ENCODE assay signal across 34 cellular contexts in the genomic region with DNA sequence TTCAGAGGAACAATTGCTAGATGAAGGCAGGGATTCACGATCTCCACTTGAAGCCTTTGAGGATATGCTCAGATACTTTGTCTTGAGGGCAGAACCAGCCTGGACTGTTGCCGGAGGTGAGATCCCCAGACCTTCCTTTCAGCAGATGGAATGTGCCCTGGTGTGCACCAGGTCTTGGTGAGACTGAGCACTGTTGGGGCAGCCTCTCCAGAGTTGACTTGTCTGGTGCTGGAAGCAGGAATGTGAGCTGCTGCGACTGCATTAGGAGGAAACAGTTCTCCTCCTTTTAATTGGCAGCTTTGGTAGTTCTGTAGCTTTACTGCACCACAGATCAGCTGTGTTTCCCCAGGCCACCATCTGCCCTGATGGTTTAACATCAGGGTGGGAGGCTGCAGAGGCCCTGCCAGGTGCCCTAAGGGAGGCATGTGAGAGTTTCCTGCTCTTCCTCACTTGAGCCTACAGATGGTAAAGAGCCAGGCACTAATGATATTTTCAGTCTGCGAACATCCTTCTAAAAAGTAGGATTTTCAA. TPM values are rescaled to one million over a fixed set of nuclear protein-coding genes. Genes with fewer than 3 reads are reported as not detected.
DNase-seq lines count a peak whose midpoint lies in the region; ATAC-seq and TF ChIP-seq lines count a peak whose summit lies in the region.
"Had no signal": no experiment of that assay in that cellular context is flagged by ENCODE, and none has a peak within 500 bp of the region (broad histone marks: within the 10 kb centered on the region; RNA-seq: fewer than 3 reads in every experiment).

No MANE protein-coding gene starts in this region.

- POLR2A ChIA-PET in WTC11 (lab: Charles Lee) = no interaction called here

- peaks cover 28% of the 10 kb centered on the region for H3K4me1 Mint-ChIP-seq in WTC11
- H3K4me1 Mint-ChIP-seq: CD4-positive, alpha-beta memory T cell; stimulated activated effector memory CD8-positive, alpha-beta T cell treated with anti-CD3 and anti-CD28 coated beads, Interleukin-12 subunit alpha, Interleukin-12 subunit beta, amount 100 ng/mL, for 72 hours had no signal

- CTCF ChIA-PET in WTC11 (lab: Charles Lee) = interaction anchor here (1.2 kb wide), 1 partner anchor 9 kb away, joined by 4 read pairs; no protein-coding TSS in a partner anchor

- H2AFZ ChIP-seq in Karpas-422 (ENCODE audit: low read length) = no peak overlapping the region
- H2AFZ ChIP-seq: GM23248, parathyroid adenoma had no signal

- H3K27ac Mint-ChIP-seq in WTC11 = no peak overlapping the region
- H3K27ac Mint-ChIP-seq: activated CD8-positive, alpha-beta T cell treated with anti-CD3 and anti-CD28 coated beads for 36 hours; activated naive CD8-positive, alpha-beta T cell treated with anti-CD3 and anti-CD28 coated beads, Interleukin-2, amount 10 ng/mL, durations not matched to agents 7 days and 5 days; CD4-positive, alpha-beta memory T cell; natural killer cell treated with Interleukin-12 subunit alpha and Interleukin-12 subunit beta and Interleukin-15 and Interleukin-18, amount 100 ng/mL, for 72 hours; stimulated activated effector memory CD8-positive, alpha-beta T cell treated with anti-CD3 and anti-CD28 coated beads, Interleukin-12 subunit alpha, Interleukin-12 subunit beta, amount 100 ng/mL, for 72 hours had no signal

- H3K9me3 ChIP-seq in Karpas-422 (ENCODE audit: low read length) = no peaks in the 10 kb centered on the region
- H3K9me3 ChIP-seq: heart right ventricle, Peyer's patch, right atrium auricular region, spleen had no signal

- no peak overlapping the region for H3K4me3 ChIP-seq in Karpas-422 (ENCODE audit: low read length)
- H3K4me3 ChIP-seq: GM23248, heart right ventricle, Peyer's patch, right atrium auricular region, spleen had no signal

- no peak overlapping the region for H3K27ac ChIP-seq in Karpas-422 (ENCODE audit: low read length)
- H3K27ac ChIP-seq: 22Rv1, GM23248, parathyroid adenoma, Peyer's patch, spleen had no signal

- H3K27me3 ChIP-seq in Karpas-422 (ENCODE audit: low read length) = no peaks in the 10 kb centered on the region
- H3K27me3 ChIP-seq: heart right ventricle, Peyer's patch, right atrium auricular region, spleen had no signal

- no peaks in the 10 kb centered on the region for H3K9me2 ChIP-seq in Karpas-422 (replicated peaks; ENCODE audit: insufficient read depth, low read length)

- no peak for TF ChIP-seq CTCF in WTC11 (IDR thresholded peaks at IDR 0.05)

- ATAC-seq in WTC11 (peak; percentile 21), HG03097 (IDR thresholded peaks at IDR 0.05; ENCODE audit: low FRiP score, unreplicated experiment) (no peak)
- ATAC-seq: activated CD8-positive, alpha-beta T cell treated with anti-CD3 and anti-CD28 coated beads for 36 hours; left colon; natural killer cell treated with Interleukin-12 subunit alpha and Interleukin-12 subunit beta and Interleukin-15 and Interleukin-18, amount 100 ng/mL, for 72 hours; stimulated activated effector memory CD8-positive, alpha-beta T cell treated with anti-CD3 and anti-CD28 coated beads, Interleukin-12 subunit alpha, Interleukin-12 subunit beta, amount 100 ng/mL, for 72 hours had no signal

- H3K9me3 Mint-ChIP-seq in WTC11 = no peaks in the 10 kb centered on the region; the same call in 1 of the 2 replicates
- H3K9me3 Mint-ChIP-seq: activated naive CD8-positive, alpha-beta T cell treated with anti-CD3 and anti-CD28 coated beads, Interleukin-2, amount 10 ng/mL, durations not matched to agents 7 days and 5 days; natural killer cell treated with Interleukin-12 subunit alpha and Interleukin-12 subunit beta and Interleukin-15 and Interleukin-18, amount 100 ng/mL, for 72 hours had no signal

- no peaks in the 10 kb centered on the region for H4K20me1 ChIP-seq in Karpas-422 (ENCODE audit: insufficient read depth, low read depth, low read length)

- no peak overlapping the region for H3K4me2 ChIP-seq in Karpas-422 (ENCODE audit: low read depth, low read length, poor library complexity, severe bottlenecking)

- no peaks in the 10 kb centered on the region for H3K27me3 Mint-ChIP-seq in WTC11 (ENCODE audit: low read depth)
- H3K27me3 Mint-ChIP-seq: activated CD8-positive, alpha-beta T cell treated with anti-CD3 and anti-CD28 coated beads for 36 hours; CD4-positive, alpha-beta memory T cell had no signal

- H3K79me2 ChIP-seq in Karpas-422 (ENCODE audit: low read length) = no peaks in the 10 kb centered on the region

- H3K9ac ChIP-seq in Karpas-422 (ENCODE audit: low read length) = no peak overlapping the region
- H3K9ac ChIP-seq: GM23248, parathyroid adenoma had no signal

- no peaks in the 10 kb centered on the region for H3K36me3 ChIP-seq in Karpas-422 (ENCODE audit: insufficient read depth, low read length)
- H3K36me3 ChIP-seq: heart right ventricle, Peyer's patch, right atrium auricular region, spleen had no signal

- H3K4me1 ChIP-seq in Karpas-422 (ENCODE audit: low read length) = no peaks in the 10 kb centered on the region

- peak; percentile 20 for DNase-seq in NCI-H82 (lab: John Stamatoyannopoulos, UW)
- no peak for DNase-seq in NCI-H82 treated with DMSO at 0.1 percent for 48 hours (lab: John Stamatoyannopoulos, UW; ENCODE audit: unreplicated experiment)
- DNase-seq in WTC11 (ENCODE audit: low spot score) = no peak
- DNase-seq in islet precursor cell = peak; percentile 97
- no peak for DNase-seq in H4 (ENCODE audit: low spot score)
- no peak for DNase-seq in activated CD8-positive, alpha-beta memory T cell treated with anti-CD3 and anti-CD28 coated beads for 24 hours
- no peak for DNase-seq in Karpas-422
- DNase-seq: activated CD4-positive, CD25-positive, alpha-beta regulatory T cell treated with anti-CD3 and anti-CD28 coated beads, Interleukin-2, amount 50 U/mL, for 72 hours; activated CD8-positive, alpha-beta T cell treated with anti-CD3 and anti-CD28 coated beads for 36 hours; activated effector memory CD4-positive, alpha-beta T cell treated with Interleukin-2 at 50 U/mL for 16 hours; activated naive CD8-positive, alpha-beta T cell treated with anti-CD3 and anti-CD28 coated beads, Interleukin-2, amount 10 ng/mL, durations not matched to agents 7 days and 5 days; activated T-cell treated with anti-CD3 and anti-CD28 coated beads for 4 hours; CD4-positive, alpha-beta memory T cell; cerebellar nuclear complex; DMS153; effector CD8-positive, alpha-beta T cell; foreskin fibroblast; GDM1; GM23248; heart right ventricle; left colon; mesendoderm; NCI-H1092; NCI-H2029 treated with DMSO at 0.1 percent for 48 hours; Peyer's patch; spleen; stimulated activated CD4-positive, alpha-beta T cell treated with anti-CD3 and anti-CD28 coated beads, Interleukin-2, amount 100 ng/mL, for 48 hours; T-helper 1 cell had no signal

- H3K4me3 Mint-ChIP-seq in WTC11 = no peak overlapping the region
- H3K4me3 Mint-ChIP-seq: activated CD8-positive, alpha-beta T cell treated with anti-CD3 and anti-CD28 coated beads for 36 hours; activated naive CD8-positive, alpha-beta T cell treated with anti-CD3 and anti-CD28 coated beads, Interleukin-2, amount 10 ng/mL, durations not matched to agents 7 days and 5 days; CD4-positive, alpha-beta memory T cell; natural killer cell treated with Interleukin-12 subunit alpha and Interleukin-12 subunit beta and Interleukin-15 and Interleukin-18, amount 100 ng/mL, for 72 hours; stimulated activated effector memory CD8-positive, alpha-beta T cell treated with anti-CD3 and anti-CD28 coated beads, Interleukin-12 subunit alpha, Interleukin-12 subunit beta, amount 100 ng/mL, for 72 hours had no signal

- H3K36me3 Mint-ChIP-seq in WTC11 = no peaks in the 10 kb centered on the region
- H3K36me3 Mint-ChIP-seq: activated naive CD8-positive, alpha-beta T cell treated with anti-CD3 and anti-CD28 coated beads, Interleukin-2, amount 10 ng/mL, durations not matched to agents 7 days and 5 days; CD4-positive, alpha-beta memory T cell; natural killer cell treated with Interleukin-12 subunit alpha and Interleukin-12 subunit beta and Interleukin-15 and Interleukin-18, amount 100 ng/mL, for 72 hours; stimulated activated effector memory CD8-positive, alpha-beta T cell treated with anti-CD3 and anti-CD28 coated beads, Interleukin-12 subunit alpha, Interleukin-12 subunit beta, amount 100 ng/mL, for 72 hours had no signal

TF ChIP-seq in WTC11, 78 proteins besides CTCF, POLR2A, EP300 and RAD21 (continues in another document):
- no peak for TF ChIP-seq ZNF138 (CRISPR knock-in tag; conservative IDR thresholded peaks at IDR 0.05)
- TF ChIP-seq ZNF219 (CRISPR knock-in tag; IDR thresholded peaks at IDR 0.05; ENCODE audit: borderline replicate concordance) = no peak
- TF ChIP-seq, protein P1, sequence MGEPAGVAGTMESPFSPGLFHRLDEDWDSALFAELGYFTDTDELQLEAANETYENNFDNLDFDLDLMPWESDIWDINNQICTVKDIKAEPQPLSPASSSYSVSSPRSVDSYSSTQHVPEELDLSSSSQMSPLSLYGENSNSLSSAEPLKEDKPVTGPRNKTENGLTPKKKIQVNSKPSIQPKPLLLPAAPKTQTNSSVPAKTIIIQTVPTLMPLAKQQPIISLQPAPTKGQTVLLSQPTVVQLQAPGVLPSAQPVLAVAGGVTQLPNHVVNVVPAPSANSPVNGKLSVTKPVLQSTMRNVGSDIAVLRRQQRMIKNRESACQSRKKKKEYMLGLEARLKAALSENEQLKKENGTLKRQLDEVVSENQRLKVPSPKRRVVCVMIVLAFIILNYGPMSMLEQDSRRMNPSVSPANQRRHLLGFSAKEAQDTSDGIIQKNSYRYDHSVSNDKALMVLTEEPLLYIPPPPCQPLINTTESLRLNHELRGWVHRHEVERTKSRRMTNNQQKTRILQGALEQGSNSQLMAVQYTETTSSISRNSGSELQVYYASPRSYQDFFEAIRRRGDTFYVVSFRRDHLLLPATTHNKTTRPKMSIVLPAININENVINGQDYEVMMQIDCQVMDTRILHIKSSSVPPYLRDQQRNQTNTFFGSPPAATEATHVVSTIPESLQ (CRISPR knock-in tag; IDR thresholded peaks at IDR 0.05) = no peak
- no peak for TF ChIP-seq EMX1 (CRISPR knock-in tag; IDR thresholded peaks at IDR 0.05)
- TF ChIP-seq ETV6 (CRISPR knock-in tag; IDR thresholded peaks at IDR 0.05) = no peak
- no peak for TF ChIP-seq ZNF396 (CRISPR knock-in tag; IDR thresholded peaks at IDR 0.05; ENCODE audit: borderline replicate concordance)
- TF ChIP-seq ZNF121 (CRISPR knock-in tag; IDR thresholded peaks at IDR 0.05) = no peak
- no peak for TF ChIP-seq NR3C1 (CRISPR knock-in tag; conservative IDR thresholded peaks at IDR 0.05; ENCODE audit: low read depth)

RNA-seq across cellular contexts. Expression of a gene that starts 58.5 kb away (rescaled TPM):
- total RNA-seq in WTC11 (2021) = 28.0 to 41.2 TPM (median 28.6 TPM) in 3 replicates
- 6.9 and 11.0 TPM in 2 replicates for total RNA-seq in H4 (2014; rRNA removed; shearing (Covaris generic))
- total RNA-seq in Karpas-422 (2014; rRNA removed; shearing (Covaris generic); ENCODE audit: low replicate concordance) = not detected in 2 replicates

Comparison
In these comparisons a context has a peak if more than half of its experiments do, and no peak if none do; other contexts are left out.
1. DNase-seq: peak in NCI-H82 (single experiment) and islet precursor cell (single experiment); none in NCI-H82 treated with DMSO at 0.1 percent for 48 hours (single experiment), WTC11 (single experiment), H4 (single experiment), activated CD8-positive, alpha-beta memory T cell treated with anti-CD3 and anti-CD28 coated beads for 24 hours (single experiment) and Karpas-422 (single experiment).